ENCODE assay signal across 33 cellular contexts in genomic region chr2:141699573-141699972, GRCh38.
"Had no signal": no experiment of that assay in that cellular context is flagged by ENCODE, and none has a peak within 500 bp of the region (broad histone marks: within the 10 kb centered on the region; RNA-seq: fewer than 3 reads in every experiment).

No MANE protein-coding gene starts in this region.

- H3K27me3 ChIP-seq: brain microvascular endothelial cell, dorsolateral prefrontal cortex, foreskin keratinocyte, gastrocnemius medialis had no signal

- H3K4me1 ChIP-seq: foreskin keratinocyte, gastrocnemius medialis, heart left ventricle had no signal

- H3K9me3 ChIP-seq: gastrocnemius medialis, heart left ventricle had no signal

- H3K4me3 Mint-ChIP-seq: activated CD4-positive, alpha-beta memory T cell treated with anti-CD3 and anti-CD28 coated beads, Interleukin-2, amount 10 ng/mL, durations not matched to agents 7 days and 5 days; activated CD4-positive, alpha-beta T cell treated with anti-CD3 and anti-CD28 coated beads, Interleukin-2, amount 10 ng/mL, durations not matched to agents 7 days and 5 days; activated naive CD8-positive, alpha-beta T cell; activated T-cell treated with anti-CD3 and anti-CD28 coated beads, Interleukin-2, amount 50 U/mL, for 4 hours; activated T-helper 17 cell treated with anti-CD3 and anti-CD28 coated beads, Interleukin-2, amount 50 U/mL, for 72 hours; central memory CD8-positive, alpha-beta T cell; dendritic cell treated with granulocyte-macrophage colony-stimulating factor and Interleukin-4, amounts not matched to agents 40 ng/mL and 50 ng/mL, for 4 days; endodermal cell; T-helper 17 cell; T-helper 2 cell treated with Interferon-gamma antibody and Interleukin-4, amounts not matched to agents 5 μg/mL and 100 μg/mL, for 36 hours; WTC11 had no signal

- H3K4me3 ChIP-seq: coronary artery, dorsolateral prefrontal cortex, gastrocnemius medialis, heart left ventricle had no signal

- H3K4me1 Mint-ChIP-seq: activated CD4-positive, alpha-beta memory T cell treated with anti-CD3 and anti-CD28 coated beads, Interleukin-2, amount 10 ng/mL, durations not matched to agents 7 days and 5 days; activated CD4-positive, alpha-beta T cell treated with anti-CD3 and anti-CD28 coated beads, Interleukin-2, amount 10 ng/mL, durations not matched to agents 7 days and 5 days; activated T-helper 17 cell treated with anti-CD3 and anti-CD28 coated beads, Interleukin-2, amount 50 U/mL, for 72 hours; central memory CD8-positive, alpha-beta T cell; T-helper 17 cell had no signal

- H3K9me3 Mint-ChIP-seq: endodermal cell, WTC11 had no signal

- H3K27ac Mint-ChIP-seq: activated CD4-positive, alpha-beta memory T cell treated with anti-CD3 and anti-CD28 coated beads, Interleukin-2, amount 10 ng/mL, durations not matched to agents 7 days and 5 days; activated CD4-positive, alpha-beta T cell treated with anti-CD3 and anti-CD28 coated beads, Interleukin-2, amount 10 ng/mL, durations not matched to agents 7 days and 5 days; activated naive CD8-positive, alpha-beta T cell; activated T-helper 17 cell treated with anti-CD3 and anti-CD28 coated beads, Interleukin-2, amount 50 U/mL, for 72 hours; dendritic cell treated with granulocyte-macrophage colony-stimulating factor and Interleukin-4, amounts not matched to agents 40 ng/mL and 50 ng/mL, for 4 days; endodermal cell; T-helper 17 cell; T-helper 2 cell treated with Interferon-gamma antibody and Interleukin-4, amounts not matched to agents 5 μg/mL and 100 μg/mL, for 36 hours; WTC11 had no signal

- H3K36me3 ChIP-seq: brain microvascular endothelial cell, gastrocnemius medialis, heart left ventricle had no signal

- H3K27ac ChIP-seq: brain microvascular endothelial cell, coronary artery, dorsolateral prefrontal cortex, foreskin keratinocyte, gastrocnemius medialis, heart left ventricle had no signal

- DNase-seq: activated CD4-positive, alpha-beta memory T cell treated with anti-CD3 and anti-CD28 coated beads, Interleukin-2, amount 10 ng/mL, durations not matched to agents 7 days and 5 days; activated CD4-positive, alpha-beta T cell treated with anti-CD3 and anti-CD28 coated beads for 1 hour; activated CD4-positive, alpha-beta T cell treated with anti-CD3 and anti-CD28 coated beads for 4 hours; activated CD4-positive, alpha-beta T cell treated with anti-CD3 and anti-CD28 coated beads, Interleukin-2, amount 10 ng/mL, durations not matched to agents 7 days and 5 days; activated CD4-positive, alpha-beta T cell treated with anti-CD3 and anti-CD28 coated beads, Interleukin-2, amount 50 U/mL, for 4 hours; activated CD8-positive, alpha-beta memory T cell treated with anti-CD3 and anti-CD28 coated beads, Interleukin-2, amount 50 U/mL, for 48 hours; activated effector memory CD4-positive, alpha-beta T cell treated with Interleukin-2 at 50 U/mL for 16 hours; activated gamma-delta T cell treated with Interleukin-2 at 50 U/mL for 16 hours; activated naive CD4-positive, alpha-beta T cell treated with anti-CD3 and anti-CD28 coated beads, Interleukin-2, amount 50 U/mL, for 16 hours; activated naive CD4-positive, alpha-beta T cell treated with Interleukin-2 at 50 U/mL for 16 hours; activated T-cell treated with anti-CD3 and anti-CD28 coated beads for 4 hours; activated T-cell treated with anti-CD3 and anti-CD28 coated beads, Interleukin-2, amount 50 U/mL, for 4 hours; amniotic stem cell; anterior cingulate cortex; brain microvascular endothelial cell; dorsolateral prefrontal cortex; effector memory CD4-positive, alpha-beta T cell; endodermal cell; gastrocnemius medialis; glutamatergic neuron; heart left ventricle; T-helper 1 cell; T-helper 17 cell; T1000 had no signal

- ATAC-seq: activated T-cell treated with anti-CD3 and anti-CD28 coated beads, Interleukin-2, amount 50 U/mL, for 4 hours; activated T-helper 17 cell treated with anti-CD3 and anti-CD28 coated beads, Interleukin-2, amount 50 U/mL, for 72 hours; esophagus mucosa; foreskin keratinocyte; gastrocnemius medialis; heart left ventricle; T-helper 17 cell; WTC11 had no signal

- H3K27me3 Mint-ChIP-seq: activated CD4-positive, alpha-beta memory T cell treated with anti-CD3 and anti-CD28 coated beads, Interleukin-2, amount 10 ng/mL, durations not matched to agents 7 days and 5 days; activated CD4-positive, alpha-beta T cell treated with anti-CD3 and anti-CD28 coated beads, Interleukin-2, amount 10 ng/mL, durations not matched to agents 7 days and 5 days; activated naive CD8-positive, alpha-beta T cell; activated T-helper 17 cell treated with anti-CD3 and anti-CD28 coated beads, Interleukin-2, amount 50 U/mL, for 72 hours; central memory CD8-positive, alpha-beta T cell; dendritic cell treated with granulocyte-macrophage colony-stimulating factor and Interleukin-4, amounts not matched to agents 40 ng/mL and 50 ng/mL, for 4 days; T-helper 17 cell had no signal

- H3K36me3 Mint-ChIP-seq: activated naive CD8-positive, alpha-beta T cell; WTC11 had no signal
